8 cellular contexts compared by ENCODE assay signal in genomic region chr12:119876761-119877638, GRCh38.
DNase-seq lines count a peak whose midpoint lies in the region; ATAC-seq and TF ChIP-seq lines count a peak whose summit lies in the region.

Gene CIT, minus strand, starts transcription at chr12:119877320. Its CDS starts 1,152 bp downstream, at chr12:119876168.

- in situ Hi-C loops in astrocyte of the spinal cord (cut with HindIII; ENCODE audit: low sequenced_read_pairs), result no loop called here

- peak within 1 kb of the TSS; percentile 72 for H3K27ac ChIP-seq in 22Rv1

- peak; percentile 96 for ATAC-seq in GM18519 (IDR thresholded peaks at IDR 0.05; ENCODE audit: low FRiP score, unreplicated experiment)
- peak; percentile 99 for ATAC-seq in HG03045 (IDR thresholded peaks at IDR 0.05; ENCODE audit: unreplicated experiment)

- DNase-seq in NCI-H2081 treated with DMSO at 0.1 percent for 48 hours (lab: John Stamatoyannopoulos, UW) (peak; percentile 83), T1000 (lab: John Stamatoyannopoulos, UW) (peak; percentile 83), astrocyte of the spinal cord (ENCODE audit: low read depth, low spot score) (peak; percentile 95), hypothalamus (lab: John Stamatoyannopoulos, UW) (peak in 50 of 51 donors; percentile 2 to 86 (median 71)), retinal pigment epithelial cell (ENCODE audit: low read depth) (peak; percentile 79)

- peak; percentile 35 for TF ChIP-seq CTCF in 22Rv1 (IDR thresholded peaks at IDR 0.05)
- no peak for TF ChIP-seq CTCF in astrocyte of the spinal cord (IDR thresholded peaks at IDR 0.05; ENCODE audit: low read depth, low read length)
- no peak for TF ChIP-seq CTCF in retinal pigment epithelial cell (conservative IDR thresholded peaks at IDR 0.05; ENCODE audit: low read depth, low read length)

- H3K4me3 ChIP-seq in astrocyte of the spinal cord (ENCODE audit: low read depth, low read length) (peak within 1 kb of the TSS; percentile 98), retinal pigment epithelial cell (ENCODE audit: low read length) (peak within 1 kb of the TSS; percentile 96)

Comparison
In these comparisons a context has a peak if more than half of its experiments do, and no peak if none do; other contexts are left out.
1. Peak in every context shown above with its lines: DNase-seq, ATAC-seq, H3K4me3 ChIP-seq and H3K27ac ChIP-seq.